In the genomic region with DNA sequence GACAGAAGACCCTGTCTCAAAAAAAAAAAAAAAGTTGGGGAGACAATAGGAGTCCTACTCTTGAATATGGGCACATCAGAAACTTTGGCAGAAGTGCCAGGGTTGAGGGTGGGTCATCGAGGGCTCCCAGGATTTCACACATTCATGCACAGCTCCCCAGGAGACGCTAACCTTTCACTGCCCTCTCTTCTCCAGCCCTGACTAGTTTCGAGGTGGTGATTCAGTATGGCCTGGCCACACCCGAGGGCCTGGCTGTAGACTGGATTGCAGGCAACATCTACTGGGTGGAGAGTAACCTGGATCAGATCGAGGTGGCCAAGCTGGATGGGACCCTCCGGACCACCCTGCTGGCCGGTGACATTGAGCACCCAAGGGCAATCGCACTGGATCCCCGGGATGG, we compare ENCODE assay signal across 30 cellular contexts. TPM values are rescaled to one million over a fixed set of nuclear protein-coding genes. Genes with fewer than 3 reads are reported as not detected.
DNase-seq lines count a peak whose midpoint lies in the region; ATAC-seq, FAIRE-seq and TF ChIP-seq lines count a peak whose summit lies in the region.
"Had no signal": no experiment of that assay in that cellular context is flagged by ENCODE, and none has a peak within 500 bp of the region (broad histone marks: within the 10 kb centered on the region; RNA-seq: fewer than 3 reads in every experiment).

No MANE protein-coding gene starts in this region.

- peaks cover 62% of the 10 kb centered on the region for H4K20me1 ChIP-seq in osteoblast (ENCODE audit: insufficient read depth, low read length)

- peaks cover 88% of the 10 kb centered on the region for H3K79me2 ChIP-seq in osteoblast (ENCODE audit: insufficient read depth, low read length)

- H3K4me1 ChIP-seq in RWPE2 (ENCODE audit: insufficient read depth, poor library complexity, severe bottlenecking) (peaks cover 27% of the 10 kb centered on the region), osteoblast (ENCODE audit: insufficient read depth, low read length) (peaks cover 3% of the 10 kb centered on the region), suprapubic skin (peaks cover 62% of the 10 kb centered on the region)
- H3K4me1 ChIP-seq: adrenal gland, colonic mucosa had no signal

- H3K27me3 Mint-ChIP-seq in activated CD4-positive, alpha-beta memory T cell treated with anti-CD3 and anti-CD28 coated beads for 36 hours: no peaks in the 10 kb centered on the region
- H3K27me3 Mint-ChIP-seq: brain had no signal

- CTCF ChIA-PET in activated CD4-positive, alpha-beta memory T cell treated with anti-CD3 and anti-CD28 coated beads for 36 hours (lab: Charles Lee): interaction anchor here (0.9 to 10.6 kb wide), 3 partner anchors 9 to 65 kb away, joined by 3 to 175 read pairs (median 22); partner anchors contain the start of genes LRP1 and STAT6

- no peak overlapping the region for H3K27ac Mint-ChIP-seq in activated CD4-positive, alpha-beta memory T cell treated with anti-CD3 and anti-CD28 coated beads for 36 hours
- H3K27ac Mint-ChIP-seq: natural killer cell treated with Interleukin-12 subunit alpha and Interleukin-12 subunit beta and Interleukin-15 and Interleukin-18, amount 100 ng/mL, for 72 hours had no signal

- no peaks in the 10 kb centered on the region for H3K36me3 Mint-ChIP-seq in activated CD4-positive, alpha-beta memory T cell treated with anti-CD3 and anti-CD28 coated beads for 36 hours
- H3K36me3 Mint-ChIP-seq: natural killer cell treated with Interleukin-12 subunit alpha and Interleukin-12 subunit beta and Interleukin-15 and Interleukin-18, amount 100 ng/mL, for 72 hours had no signal

- intact Hi-C loops in activated CD4-positive, alpha-beta memory T cell treated with anti-CD3 and anti-CD28 coated beads for 36 hours (cut with micrococcal nuclease): no loop called here

- H3K27ac ChIP-seq in RWPE2 (ENCODE audit: poor library complexity, severe bottlenecking) (peak overlapping the region; percentile 48), osteoblast (ENCODE audit: low read depth, low read length) (peak overlapping the region; percentile 65), suprapubic skin (no peak overlapping the region)
- H3K27ac ChIP-seq: colonic mucosa, KMS-11, transverse colon had no signal

- no peaks in the 10 kb centered on the region for H3K9me3 ChIP-seq in RWPE2 (ENCODE audit: severe bottlenecking)
- no peaks in the 10 kb centered on the region for H3K9me3 ChIP-seq in osteoblast (ENCODE audit: low read depth, low read length)
- H3K9me3 ChIP-seq in suprapubic skin: no peaks in the 10 kb centered on the region
- H3K9me3 ChIP-seq: adrenal gland, colonic mucosa, transverse colon had no signal

- H3K4me1 Mint-ChIP-seq in activated CD4-positive, alpha-beta memory T cell treated with anti-CD3 and anti-CD28 coated beads for 36 hours (ENCODE audit: low read depth): no peaks in the 10 kb centered on the region
- H3K4me1 Mint-ChIP-seq: brain had no signal

- DNase-seq in H54 (ENCODE audit: insufficient read length, low spot score) (peak; percentile 83), RWPE2 (ENCODE audit: low spot score) (no peak), osteoblast (ENCODE audit: insufficient read length, low spot score, missing footprints) (peak; percentile 96), NCI-H446 (lab: John Stamatoyannopoulos, UW) (no peak), suprapubic skin (ENCODE audit: low spot score in 2 of 2) (no peak)
- DNase-seq in activated CD8-positive, alpha-beta memory T cell treated with anti-CD3 and anti-CD28 coated beads for 24 hours: no peak
- DNase-seq in activated CD4-positive, alpha-beta memory T cell treated with anti-CD3 and anti-CD28 coated beads for 36 hours: no peak
- DNase-seq: activated naive CD4-positive, alpha-beta T cell treated with Interleukin-2 at 50 U/mL for 16 hours; adrenal gland; C1 segment of cervical spinal cord; colonic mucosa; DND-41; effector memory CD4-positive, alpha-beta T cell; hippocampal formation; NCI-H146; NCI-H2107; NCI-H446 treated with DMSO at 0.1 percent for 48 hours; SHP77; small intestine; T-helper 9 cell; transverse colon had no signal

- H3K4me3 Mint-ChIP-seq in activated CD4-positive, alpha-beta memory T cell treated with anti-CD3 and anti-CD28 coated beads for 36 hours: no peak overlapping the region
- H3K4me3 Mint-ChIP-seq: brain; natural killer cell treated with Interleukin-12 subunit alpha and Interleukin-12 subunit beta and Interleukin-15 and Interleukin-18, amount 100 ng/mL, for 72 hours had no signal

- H3K9me3 Mint-ChIP-seq in activated CD4-positive, alpha-beta memory T cell treated with anti-CD3 and anti-CD28 coated beads for 36 hours: no peaks in the 10 kb centered on the region
- H3K9me3 Mint-ChIP-seq: brain; natural killer cell treated with Interleukin-12 subunit alpha and Interleukin-12 subunit beta and Interleukin-15 and Interleukin-18, amount 100 ng/mL, for 72 hours had no signal

- 81% methylated on average over 4 of the region's 9 CpGs for WGBS in suprapubic skin

- POLR2A ChIA-PET in activated CD4-positive, alpha-beta memory T cell treated with anti-CD3 and anti-CD28 coated beads for 36 hours (lab: Charles Lee): no interaction called here

- no peak overlapping the region for H3K4me2 ChIP-seq in osteoblast (ENCODE audit: insufficient read depth, low read length)
- H3K4me2 ChIP-seq: KMS-11 had no signal

- H3K27me3 ChIP-seq in RWPE2 (ENCODE audit: insufficient read depth, poor library complexity, severe bottlenecking) (no peaks in the 10 kb centered on the region), osteoblast (ENCODE audit: insufficient read depth, low read length) (no peaks in the 10 kb centered on the region), suprapubic skin (no peaks in the 10 kb centered on the region)
- H3K27me3 ChIP-seq: adrenal gland, colonic mucosa, transverse colon had no signal

- no peak for TF ChIP-seq EP300 in suprapubic skin (IDR thresholded peaks at IDR 0.05)

- TF ChIP-seq POLR2A in H54 (IDR thresholded peaks at IDR 0.05; ENCODE audit: low read depth, low read length) (no peak), suprapubic skin (IDR thresholded peaks at IDR 0.05) (no peak)

- H3K4me3 ChIP-seq in RWPE2 (ENCODE audit: severe bottlenecking): no peak overlapping the region
- no peak overlapping the region for H3K4me3 ChIP-seq in osteoblast (ENCODE audit: insufficient read depth, low read length)
- no peak overlapping the region for H3K4me3 ChIP-seq in suprapubic skin
- H3K4me3 ChIP-seq: adrenal gland, colonic mucosa, transverse colon had no signal

- H2AFZ ChIP-seq in osteoblast (ENCODE audit: low read length): no peak overlapping the region

- H3K36me3 ChIP-seq in RWPE2 (ENCODE audit: low read depth) (peaks cover 8% of the 10 kb centered on the region; the same call in 1 of the 2 replicates), osteoblast (ENCODE audit: insufficient read depth, low read length) (peaks cover 96% of the 10 kb centered on the region), suprapubic skin (peaks cover 58% of the 10 kb centered on the region)
- H3K36me3 ChIP-seq: colonic mucosa had no signal

- TF ChIP-seq CTCF in RWPE2 (IDR thresholded peaks at IDR 0.05; ENCODE audit: poor library complexity, severe bottlenecking) (no peak), osteoblast (IDR thresholded peaks at IDR 0.05; ENCODE audit: extremely low read depth, low read depth, low read length) (no peak), suprapubic skin (IDR thresholded peaks at IDR 0.05) (no peak)

- ATAC-seq in RWPE2 (ENCODE audit: low read depth): peak; percentile 62
- ATAC-seq in esophagus mucosa: peak; percentile 77
- ATAC-seq: natural killer cell treated with Interleukin-12 subunit alpha and Interleukin-12 subunit beta and Interleukin-15 and Interleukin-18, amount 100 ng/mL, for 72 hours had no signal

- peak; percentile 58 for FAIRE-seq in H54 (lab: Jason Lieb, UNC)
- FAIRE-seq: GM18507, islet of Langerhans, small intestine had no signal

RNA-seq across cellular contexts. Expression of gene LRP1-AS, which starts 29.4 kb away (rescaled TPM):
- total RNA-seq in esophagus mucosa (not detected), osteoblast (not detected in 2 replicates), suprapubic skin (not detected)
- not detected for total RNA-seq in activated CD4-positive, alpha-beta memory T cell treated with anti-CD3 and anti-CD28 coated beads for 36 hours
- total RNA-seq: adrenal gland; colonic mucosa; lower leg skin; mononuclear cell; natural killer cell treated with Interleukin-12 subunit alpha and Interleukin-12 subunit beta and Interleukin-15 and Interleukin-18, amount 100 ng/mL, for 72 hours; osteocyte; transverse colon had no signal

RNA-seq across cellular contexts. Expression of gene NXPH4, which starts 39.7 kb away (rescaled TPM):
- 6.7 TPM for total RNA-seq in esophagus mucosa
- 0.88 and 1.1 TPM in 2 replicates for total RNA-seq in osteoblast
- under 1 TPM; 0.24 to 0.46 TPM for total RNA-seq in activated CD4-positive, alpha-beta memory T cell treated with anti-CD3 and anti-CD28 coated beads for 36 hours
- 10 to 100 TPM in 3 of 4 donors, 1 to 10 TPM in 1; 7.1 to 26.0 (median 18.3) TPM for total RNA-seq in suprapubic skin
- total RNA-seq: mononuclear cell, transverse colon had no signal

RNA-seq across cellular contexts. Expression of gene LRP1, which starts 48.6 kb away (rescaled TPM):
- total RNA-seq in esophagus mucosa: 74.0 TPM
- total RNA-seq in osteoblast: 744 and 789 TPM in 2 replicates
- total RNA-seq in activated CD4-positive, alpha-beta memory T cell treated with anti-CD3 and anti-CD28 coated beads for 36 hours: 1 to 10 TPM; 1.4 TPM
- 100 to 1,000 TPM in 2 of 4 donors, 10 to 100 TPM in 2; 83.1 to 149 (median 106) TPM for total RNA-seq in suprapubic skin

RNA-seq across cellular contexts. Expression of gene SHMT2, which starts 52.7 kb away (rescaled TPM):
- total RNA-seq in esophagus mucosa: 126 TPM
- 384 and 408 TPM in 2 replicates for total RNA-seq in osteoblast
- total RNA-seq in activated CD4-positive, alpha-beta memory T cell treated with anti-CD3 and anti-CD28 coated beads for 36 hours: 100 to 1,000 TPM; 401 to 404 TPM
- 10 to 100 TPM; 53.5 to 87.2 (median 70.3) TPM for total RNA-seq in suprapubic skin

Comparison
In these comparisons a context has a peak if more than half of its experiments do, and no peak if none do; other contexts are left out.
1. DNase-seq: peak in H54 (single experiment) and osteoblast (single experiment); none in RWPE2 (single experiment), NCI-H446 (0 of 2), activated CD8-positive, alpha-beta memory T cell treated with anti-CD3 and anti-CD28 coated beads for 24 hours (single experiment), activated CD4-positive, alpha-beta memory T cell treated with anti-CD3 and anti-CD28 coated beads for 36 hours (single experiment) and suprapubic skin (0 of 2).
2. RNA of gene LRP1, which starts 48.6 kb away (total RNA-seq): 744 to 789 TPM in osteoblast, 83.1 to 149 TPM in suprapubic skin and 74.0 TPM in esophagus mucosa (single experiment); 1.4 TPM in activated CD4-positive, alpha-beta memory T cell treated with anti-CD3 and anti-CD28 coated beads for 36 hours; every median in the first group is over 10 times any median in the second.